ENCODE assay signal across 9 cellular contexts in the genomic region with DNA sequence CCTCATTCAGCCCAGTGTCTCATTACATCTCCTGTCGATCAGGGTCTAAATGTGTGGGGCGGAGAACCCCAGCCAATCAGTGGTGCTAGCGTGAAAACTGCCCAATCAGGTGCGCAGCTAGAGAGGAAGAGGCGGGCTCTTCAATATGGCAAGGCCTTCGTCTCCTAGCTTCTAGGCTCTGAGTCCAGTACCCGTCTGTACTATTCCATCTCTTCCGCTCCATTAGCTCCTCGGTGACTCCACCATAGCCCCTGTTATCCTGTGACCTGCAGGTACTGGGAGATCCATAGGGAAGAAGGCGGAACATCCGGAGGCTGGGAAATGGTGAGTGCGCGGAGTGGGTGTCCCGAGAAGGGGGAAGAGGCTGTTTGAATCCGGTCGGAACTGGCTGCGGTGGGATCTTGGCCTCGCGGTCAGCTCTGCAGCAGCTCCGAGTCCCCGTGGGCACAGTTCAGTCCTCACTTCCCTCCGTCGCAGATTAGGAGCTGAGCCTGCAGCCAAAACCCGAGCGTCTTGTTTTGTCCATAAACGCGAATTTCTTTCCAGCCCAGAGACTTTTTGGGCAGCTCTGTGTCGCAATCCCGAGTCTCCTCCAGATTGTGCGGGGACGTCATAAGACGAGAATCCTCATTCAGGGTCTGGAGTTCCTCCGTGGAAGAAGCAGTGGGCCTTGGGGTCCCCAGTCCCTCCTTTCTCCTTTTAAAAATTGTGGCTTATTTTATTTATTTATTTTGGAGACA. TPM values are rescaled to one million over a fixed set of nuclear protein-coding genes. Genes with fewer than 3 reads are reported as not detected.
DNase-seq lines count a peak whose midpoint lies in the region; ATAC-seq and TF ChIP-seq lines count a peak whose summit lies in the region.
"Had no signal": no experiment of that assay in that cellular context is flagged by ENCODE, and none has a peak within 500 bp of the region (broad histone marks: within the 10 kb centered on the region; RNA-seq: fewer than 3 reads in every experiment).

A gene (plus strand): TSS at position 134 of the 740 bp plus-strand sequence. CDS start 188 bp downstream, at position 322.

- TF ChIP-seq CTCF in ascending aorta (IDR thresholded peaks at IDR 0.05) (no peak), suprapubic skin (IDR thresholded peaks at IDR 0.05) (no peak)

- no peak for TF ChIP-seq EP300 in suprapubic skin (IDR thresholded peaks at IDR 0.05)

- in situ Hi-C loops in KBM-7 (cut with MboI; ENCODE audit: low pct_unique_long_range_greater_than_20kb, low sequenced_read_pairs), result no loop called here

- peak within 1 kb of the TSS; percentile 42 to 80 for H3K4me3 ChIP-seq in ascending aorta
- peak within 1 kb of the TSS; percentile 57 for H3K4me3 ChIP-seq in suprapubic skin

- peak; percentile 13 for DNase-seq in activated CD4-positive, alpha-beta T cell treated with anti-CD3 and anti-CD28 coated beads for 1 hour
- no peak for DNase-seq in activated CD4-positive, alpha-beta T cell treated with anti-CD3 and anti-CD28 coated beads, Interleukin-2, amount 50 U/mL, for 1 hour
- DNase-seq in ascending aorta (ENCODE audit: low spot score in 2 of 2) (peak in 1 of 2 donors; percentile 44), middle frontal gyrus (ENCODE audit: extremely low spot score, low spot score) (peak; percentile 68), suprapubic skin (ENCODE audit: low spot score in 2 of 2) (no peak), KBM-7 (no peak)
- DNase-seq: AML-193 had no signal

- ATAC-seq in GM21381 (IDR thresholded peaks at IDR 0.05; ENCODE audit: unreplicated experiment) (no peak), HG03439 (IDR thresholded peaks at IDR 0.05; ENCODE audit: unreplicated experiment) (no peak)

- peak within 1 kb of the TSS; percentile 40 to 80 for H3K27ac ChIP-seq in ascending aorta
- H3K27ac ChIP-seq in suprapubic skin, result peak within 1 kb of the TSS; percentile 69

- H3K36me3 ChIP-seq in ascending aorta, result no peaks in the 10 kb centered on the region
- H3K36me3 ChIP-seq in suprapubic skin, result no peaks in the 10 kb centered on the region

- TF ChIP-seq POLR2A in suprapubic skin (IDR thresholded peaks at IDR 0.05), result no peak

- H3K4me1 ChIP-seq in ascending aorta, result no peaks in the 10 kb centered on the region
- peaks cover 4% of the 10 kb centered on the region for H3K4me1 ChIP-seq in suprapubic skin

- intact Hi-C loops in ascending aorta (cut with DNase I), result no loop called here

- H3K9me3 ChIP-seq in ascending aorta (peaks cover 0 to 9% of the 10 kb centered on the region in 2 donors), suprapubic skin (no peaks in the 10 kb centered on the region)

- H3K27me3 ChIP-seq in ascending aorta (no peaks in the 10 kb centered on the region), suprapubic skin (no peaks in the 10 kb centered on the region)

- WGBS in suprapubic skin, result 6% methylated on average over 33 of the region's 33 CpGs

RNA-seq across cellular contexts. Expression of the gene that starts here (rescaled TPM):
- total RNA-seq in ascending aorta (not detected), suprapubic skin (1 to 10 TPM in 3 of 4 donors, under 1 TPM in 1; 0.76 to 2.8 (median 1.5) TPM)

Comparison
In these comparisons a context has a peak if more than half of its experiments do, and no peak if none do; other contexts are left out.
1. DNase-seq: peak in activated CD4-positive, alpha-beta T cell treated with anti-CD3 and anti-CD28 coated beads for 1 hour (single experiment) and middle frontal gyrus (single experiment); none in activated CD4-positive, alpha-beta T cell treated with anti-CD3 and anti-CD28 coated beads, Interleukin-2, amount 50 U/mL, for 1 hour (single experiment), suprapubic skin (0 of 2) and KBM-7 (single experiment).